Comparison of ENCODE assay signal across 17 cellular contexts in the genomic region with DNA sequence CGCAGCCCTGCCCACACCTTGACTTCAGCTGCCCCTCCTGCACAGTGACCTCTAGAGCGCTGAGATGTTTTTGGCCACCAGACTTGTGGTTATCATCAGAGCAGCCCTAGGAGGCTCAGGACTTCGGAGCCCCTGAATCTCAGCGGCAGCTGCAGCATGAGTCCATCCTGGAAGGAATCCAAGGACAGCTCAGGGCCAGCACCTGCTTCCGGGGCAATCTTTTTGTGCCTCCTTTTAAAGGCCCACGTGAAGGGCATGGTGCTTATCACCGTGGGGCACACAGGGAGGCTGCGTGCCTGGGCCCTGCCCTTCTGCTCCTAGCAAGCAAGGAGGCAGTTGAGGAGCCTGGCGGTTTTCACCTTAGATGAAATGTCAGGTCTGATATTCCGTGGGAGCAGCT.
DNase-seq lines count a peak whose midpoint lies in the region; ATAC-seq lines count a peak whose summit lies in the region.
"Had no signal": no experiment of that assay in that cellular context is flagged by ENCODE, and none has a peak within 500 bp of the region (broad histone marks: within the 10 kb centered on the region; RNA-seq: fewer than 3 reads in every experiment).

No MANE protein-coding gene starts in this region.

- no peak overlapping the region for H3K4me3 Mint-ChIP-seq in activated T-helper 2 cell treated with anti-CD3 and anti-CD28 coated beads, Interferon-gamma antibody, Interleukin-2, Interleukin-4, amounts not matched to agents 10 μg/mL and 5 μg/mL and 100 μg/mL, durations not matched to agents 14 hours and 24 hours and 36 hours (ENCODE audit: low read depth)
- H3K4me3 Mint-ChIP-seq: CD4-positive, alpha-beta T cell; T-helper 17 cell had no signal

- H3K9ac ChIP-seq in neuronal stem cell (ENCODE audit: low read depth, low read length, poor library complexity): no peak overlapping the region

- peak in 2 of 3 experiments; percentile 66 to 88 for DNase-seq in NCI-H1417 (lab: John Stamatoyannopoulos, UW)
- DNase-seq in NCI-H1417 treated with DMSO at 0.1 percent for 48 hours (lab: John Stamatoyannopoulos, UW): no peak
- DNase-seq in NCI-H1105 treated with DMSO at 0.1 percent for 48 hours (lab: John Stamatoyannopoulos, UW): peak; percentile 77
- DNase-seq in SHP77 treated with DMSO at 0.1 percent for 48 hours (lab: John Stamatoyannopoulos, UW): peak; percentile 22
- DNase-seq in neuronal stem cell (ENCODE audit: low spot score): no peak
- DNase-seq in activated CD8-positive, alpha-beta memory T cell treated with anti-CD3 and anti-CD28 coated beads for 24 hours: no peak
- DNase-seq in activated T-helper 2 cell treated with anti-CD3 and anti-CD28 coated beads, Interferon-gamma antibody, Interleukin-2, Interleukin-4, amounts not matched to agents 10 μg/mL and 5 μg/mL and 100 μg/mL, durations not matched to agents 14 hours and 24 hours and 36 hours (ENCODE audit: low spot score): no peak
- DNase-seq: 8988T; BE2C; CD4-positive, alpha-beta T cell; NCI-H2081 treated with DMSO at 0.1 percent for 48 hours; NCI-H2227 treated with DMSO at 0.1 percent for 48 hours; NCI-H526; T-helper 17 cell had no signal

- peaks cover 0 to 4% of the 10 kb centered on the region in 2 donors for H3K9me3 ChIP-seq in neuronal stem cell (replicated peaks in 1 of 2; ENCODE audit: control insufficient read depth in 2 of 2, insufficient read depth in 1 of 2, low read depth in 1 of 2, low read length in 2 of 2)
- H3K9me3 ChIP-seq: BE2C had no signal

- no peak for ATAC-seq in GM21717 (IDR thresholded peaks at IDR 0.05; ENCODE audit: unreplicated experiment)
- ATAC-seq: Right ventricle myocardium inferior, T-helper 17 cell had no signal

- H2BK5ac ChIP-seq in neuronal stem cell (ENCODE audit: low read length): no peak overlapping the region

- intact Hi-C loops in activated T-helper 2 cell treated with anti-CD3 and anti-CD28 coated beads, Interferon-gamma antibody, Interleukin-2, Interleukin-4, amounts not matched to agents 10 μg/mL and 5 μg/mL and 100 μg/mL, durations not matched to agents 14 hours and 24 hours and 36 hours (cut with micrococcal nuclease): no loop called here

- H3K4ac ChIP-seq in neuronal stem cell (ENCODE audit: low read length): no peak overlapping the region

- peak overlapping the region; percentile 45 for H3K18ac ChIP-seq in neuronal stem cell (ENCODE audit: low read length)

- H3K79me1 ChIP-seq in neuronal stem cell (ENCODE audit: low read depth, low read length): no peaks in the 10 kb centered on the region

- no peaks in the 10 kb centered on the region for H3K36me3 ChIP-seq in neuronal stem cell (replicated peaks in 1 of 2; ENCODE audit: control insufficient read depth in 2 of 2, insufficient read depth in 2 of 2, low read length in 2 of 2)
- H3K36me3 ChIP-seq: BE2C had no signal

- no peak overlapping the region for H2BK12ac ChIP-seq in neuronal stem cell (ENCODE audit: low read length)

- no peaks in the 10 kb centered on the region for H3K27me3 ChIP-seq in neuronal stem cell (ENCODE audit: control insufficient read depth in 3 of 3, insufficient read depth in 3 of 3, low read depth in 1 of 3, low read length in 3 of 3)
- H3K27me3 ChIP-seq: BE2C had no signal

- no peak overlapping the region for H2BK120ac ChIP-seq in neuronal stem cell (ENCODE audit: low read depth, low read length)

- H3K23ac ChIP-seq in neuronal stem cell (ENCODE audit: low read depth, low read length, poor library complexity): no peak overlapping the region

- H2AK5ac ChIP-seq in neuronal stem cell (ENCODE audit: low read depth, low read length): no peak overlapping the region

- H3K9me3 Mint-ChIP-seq in activated T-helper 2 cell treated with anti-CD3 and anti-CD28 coated beads, Interferon-gamma antibody, Interleukin-2, Interleukin-4, amounts not matched to agents 10 μg/mL and 5 μg/mL and 100 μg/mL, durations not matched to agents 14 hours and 24 hours and 36 hours: no peaks in the 10 kb centered on the region
- H3K9me3 Mint-ChIP-seq: CD4-positive, alpha-beta T cell had no signal

- no peak overlapping the region for H3K27ac ChIP-seq in neuronal stem cell (replicated peaks; ENCODE audit: low read length)
- H3K27ac ChIP-seq: HL-60 had no signal

- peaks cover 4 to 6% of the 10 kb centered on the region in 2 donors for H3K4me1 ChIP-seq in neuronal stem cell (ENCODE audit: control insufficient read depth in 2 of 2, insufficient read depth in 1 of 2, low read depth in 1 of 2, low read length in 2 of 2)
- H3K4me1 ChIP-seq: BE2C had no signal

- H3K27ac Mint-ChIP-seq in activated T-helper 2 cell treated with anti-CD3 and anti-CD28 coated beads, Interferon-gamma antibody, Interleukin-2, Interleukin-4, amounts not matched to agents 10 μg/mL and 5 μg/mL and 100 μg/mL, durations not matched to agents 14 hours and 24 hours and 36 hours: no peak overlapping the region
- H3K27ac Mint-ChIP-seq: CD4-positive, alpha-beta T cell; T-helper 17 cell had no signal

- no peak overlapping the region for H4K91ac ChIP-seq in neuronal stem cell (ENCODE audit: low read depth, low read length, poor library complexity)

- H2AFZ ChIP-seq in neuronal stem cell (ENCODE audit: low read length): no peak overlapping the region

- H3K14ac ChIP-seq in neuronal stem cell (ENCODE audit: low read length): no peak overlapping the region

- no peaks in the 10 kb centered on the region for H3K27me3 Mint-ChIP-seq in activated T-helper 2 cell treated with anti-CD3 and anti-CD28 coated beads, Interferon-gamma antibody, Interleukin-2, Interleukin-4, amounts not matched to agents 10 μg/mL and 5 μg/mL and 100 μg/mL, durations not matched to agents 14 hours and 24 hours and 36 hours (ENCODE audit: low read depth)
- H3K27me3 Mint-ChIP-seq: T-helper 17 cell had no signal

- no peak overlapping the region for H3K4me2 ChIP-seq in neuronal stem cell (ENCODE audit: insufficient read depth, low read length, poor library complexity, severe bottlenecking)

- H3K4me1 Mint-ChIP-seq in activated T-helper 2 cell treated with anti-CD3 and anti-CD28 coated beads, Interferon-gamma antibody, Interleukin-2, Interleukin-4, amounts not matched to agents 10 μg/mL and 5 μg/mL and 100 μg/mL, durations not matched to agents 14 hours and 24 hours and 36 hours (ENCODE audit: low read depth): no peaks in the 10 kb centered on the region
- H3K4me1 Mint-ChIP-seq: T-helper 17 cell had no signal

- H3K36me3 Mint-ChIP-seq in activated T-helper 2 cell treated with anti-CD3 and anti-CD28 coated beads, Interferon-gamma antibody, Interleukin-2, Interleukin-4, amounts not matched to agents 10 μg/mL and 5 μg/mL and 100 μg/mL, durations not matched to agents 14 hours and 24 hours and 36 hours (ENCODE audit: low read depth): no peaks in the 10 kb centered on the region

- no CpG with 5 or more reads among the region's 10 CpGs for whole genome bisulfite sequencing in neuronal stem cell (ENCODE audit: extremely low coverage in 2 of 2, insufficient read length in 2 of 2, insufficient replicate concordance in 1 of 2), 2 donors

- no peak overlapping the region for H3K4me3 ChIP-seq in neuronal stem cell (ENCODE audit: low read length in 2 of 2)

- H2BK15ac ChIP-seq in neuronal stem cell (ENCODE audit: low read length): peak overlapping the region; percentile 16

- H4K8ac ChIP-seq in neuronal stem cell (ENCODE audit: low read depth, low read length): no peak overlapping the region

Comparison
In these comparisons a context has a peak if more than half of its experiments do, and no peak if none do; other contexts are left out.
1. DNase-seq: peak in NCI-H1417 (2 of 3), NCI-H1105 treated with DMSO at 0.1 percent for 48 hours (single experiment) and SHP77 treated with DMSO at 0.1 percent for 48 hours (single experiment); none in NCI-H1417 treated with DMSO at 0.1 percent for 48 hours (single experiment), neuronal stem cell (single experiment), activated CD8-positive, alpha-beta memory T cell treated with anti-CD3 and anti-CD28 coated beads for 24 hours (single experiment) and activated T-helper 2 cell treated with anti-CD3 and anti-CD28 coated beads, Interferon-gamma antibody, Interleukin-2, Interleukin-4, amounts not matched to agents 10 μg/mL and 5 μg/mL and 100 μg/mL, durations not matched to agents 14 hours and 24 hours and 36 hours (single experiment).